In genomic region chr7:31043035-31043434, GRCh38 we compare ENCODE assay signal across 24 cellular contexts. TPM values are rescaled to one million over a fixed set of nuclear protein-coding genes. Genes with fewer than 3 reads are reported as not detected.
DNase-seq lines count a peak whose midpoint lies in the region; ATAC-seq, FAIRE-seq and TF ChIP-seq lines count a peak whose summit lies in the region.
"Had no signal": no experiment of that assay in that cellular context is flagged by ENCODE, and none has a peak within 500 bp of the region (broad histone marks: within the 10 kb centered on the region; RNA-seq: fewer than 3 reads in every experiment).

No MANE protein-coding gene starts in this region.

- H3K36me3 ChIP-seq in BE2C = no peaks in the 10 kb centered on the region
- H3K36me3 ChIP-seq: ascending aorta had no signal

- DNase-seq in BE2C (peak; percentile 28), NCI-H1694 (lab: John Stamatoyannopoulos, UW) (peak; percentile 74), left kidney (ENCODE audit: low read depth, low spot score) (peak; percentile 82), NCI-H510A (lab: John Stamatoyannopoulos, UW) (no peak), H54 (ENCODE audit: insufficient read length, low spot score) (no peak), lower leg skin (ENCODE audit: low spot score in 2 of 2) (no peak)
- DNase-seq: activated CD4-positive, CD25-positive, alpha-beta regulatory T cell treated with anti-CD3 and anti-CD28 coated beads, Interleukin-2, amount 50 U/mL, for 72 hours; activated CD8-positive, alpha-beta memory T cell treated with anti-CD3 and anti-CD28 coated beads, Interleukin-2, amount 10 ng/mL, durations not matched to agents 7 days and 5 days; activated effector memory CD4-positive, alpha-beta T cell treated with anti-CD3 and anti-CD28 coated beads, Interleukin-2, amount 50 U/mL, for 16 hours; GDM1; natural killer cell; NCI-H2081 treated with DMSO at 0.1 percent for 48 hours had no signal

- no peaks in the 10 kb centered on the region for H3K9me3 ChIP-seq in BE2C
- H3K9me3 ChIP-seq: ascending aorta had no signal

- H3K27ac ChIP-seq in angular gyrus (ENCODE audit: low read depth, low read length) = peak overlapping the region; percentile 10
- H3K27ac ChIP-seq: ascending aorta, epithelial cell of prostate had no signal

- no peak overlapping the region for H3K4me3 ChIP-seq in BE2C (ENCODE audit: low read depth, low read length)
- no peak overlapping the region for H3K4me3 ChIP-seq in lower leg skin (ENCODE audit: low read depth, poor library complexity, severe bottlenecking)
- H3K4me3 ChIP-seq: ascending aorta had no signal

- H3K27me3 ChIP-seq in BE2C = no peaks in the 10 kb centered on the region
- H3K27me3 ChIP-seq: ascending aorta had no signal

- TF ChIP-seq POLR2A in H54 (IDR thresholded peaks at IDR 0.05; ENCODE audit: low read depth, low read length) (no peak), lower leg skin (IDR thresholded peaks at IDR 0.05) (no peak)

- intact Hi-C loops in lower leg skin (cut with DNase I; ENCODE audit: low total_unique reads) = no loop called here

- no peak for ATAC-seq in HG02885 (IDR thresholded peaks at IDR 0.05; ENCODE audit: poor library complexity, unreplicated experiment)
- ATAC-seq: activated CD8-positive, alpha-beta memory T cell treated with anti-CD3 and anti-CD28 coated beads, Interleukin-2, amount 10 ng/mL, durations not matched to agents 7 days and 5 days; HCT116; natural killer cell had no signal

- FAIRE-seq in H54 (lab: Jason Lieb, UNC) = no peak
- FAIRE-seq: colon, frontal cortex, GM12891 had no signal

- WGBS in lower leg skin, 2 donors = 33 to 34% methylated on average over 9 of the region's 9 CpGs

- H3K4me1 ChIP-seq in BE2C = peaks cover 13% of the 10 kb centered on the region
- H3K4me1 ChIP-seq: ascending aorta had no signal

- no peak for TF ChIP-seq CTCF in BE2C (IDR thresholded peaks at IDR 0.05; ENCODE audit: low read depth, low read length)
- no peak for TF ChIP-seq CTCF in lower leg skin (IDR thresholded peaks at IDR 0.05)

RNA-seq across cellular contexts. Expression of gene ADCYAP1R1, which starts 9.1 kb away (rescaled TPM):
- polyA plus RNA-seq in BE2C (2012; ENCODE audit: insufficient read depth, insufficient read length, low read depth) = 4.7 TPM
- 1 to 10 TPM in 1 of 4 donors, under 1 TPM in 1, not detected in 2; 0.52 to 1.2 TPM for total RNA-seq in lower leg skin
- total RNA-seq: activated CD8-positive, alpha-beta memory T cell treated with anti-CD3 and anti-CD28 coated beads, Interleukin-2, amount 10 ng/mL, durations not matched to agents 7 days and 5 days; HT-29; lung microvascular endothelial cell; natural killer cell; T-helper 2 cell treated with Interferon-gamma antibody and Interleukin-4, amounts not matched to agents 100 ng/mL and 5 ng/mL, for 36 hours had no signal
- polyA plus RNA-seq: AG04450 had no signal

Comparison
In these comparisons a context has a peak if more than half of its experiments do, and no peak if none do; other contexts are left out.
1. DNase-seq: peak in BE2C (single experiment), NCI-H1694 (single experiment) and left kidney (single experiment); none in NCI-H510A (single experiment), H54 (single experiment) and lower leg skin (0 of 2).